ENCODE assay signal across 14 cellular contexts in the genomic region with DNA sequence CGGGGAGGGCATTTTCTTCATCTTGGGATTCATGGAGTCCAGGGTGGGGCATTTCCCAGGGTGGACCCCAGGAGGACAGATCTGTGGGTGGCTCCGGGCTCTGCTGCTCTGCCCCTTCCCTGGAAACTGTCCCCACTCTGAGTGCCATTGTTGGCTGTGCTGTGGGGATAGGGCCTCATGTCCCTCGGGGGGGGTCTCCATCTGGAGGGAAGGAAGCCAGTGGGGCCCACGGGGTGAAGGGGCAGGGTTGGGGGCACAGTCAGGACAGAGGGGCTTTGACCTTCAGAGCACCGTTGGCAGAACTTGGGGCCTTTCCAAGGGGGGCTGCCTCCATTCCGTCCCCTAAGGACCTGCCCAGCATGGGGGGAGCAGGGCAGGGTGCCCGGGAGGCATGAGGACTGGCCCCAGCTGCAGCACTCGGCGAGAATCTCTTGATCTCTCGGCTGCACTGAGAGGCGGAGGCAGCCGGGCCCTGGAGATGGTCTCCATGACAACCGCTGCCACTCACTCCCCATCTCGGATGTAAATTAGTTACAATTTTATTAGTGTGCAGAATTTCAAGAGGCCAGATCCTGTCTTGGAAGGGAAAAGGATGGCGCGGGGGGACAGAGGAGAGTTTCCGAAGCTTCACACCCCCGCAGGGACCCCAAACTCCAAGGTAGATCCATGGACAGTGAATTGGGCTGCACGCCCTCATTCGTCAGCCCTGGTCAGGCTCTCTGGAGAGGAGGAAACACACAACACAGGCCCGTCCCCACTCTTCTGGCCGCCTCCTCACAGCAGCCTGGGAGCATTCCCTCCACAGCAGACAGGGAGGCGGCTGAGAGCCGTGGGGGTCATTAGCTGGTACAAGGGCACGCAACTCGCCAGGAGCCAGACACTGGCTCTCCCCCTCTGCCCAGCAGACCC.
A peak's percentile ranks its signal among the peaks of the same experiment; 100 is the strongest.
DNase-seq lines count a peak whose midpoint lies in the region; FAIRE-seq and TF ChIP-seq lines count a peak whose summit lies in the region.
"Had no signal": no experiment of that assay in that cellular context is flagged by ENCODE, and none has a peak within 500 bp of the region (broad histone marks: within the 10 kb centered on the region; RNA-seq: fewer than 3 reads in every experiment).

No MANE protein-coding gene starts in this region.

- H3K27ac ChIP-seq in A673 (ENCODE audit: low read depth, low read length, poor library complexity, severe bottlenecking) (no peak overlapping the region), brain microvascular endothelial cell (no peak overlapping the region)
- H3K27ac ChIP-seq: tibial artery had no signal

- intact Hi-C loops in A673 (cut with micrococcal nuclease; ENCODE audit: unreplicated experiment) = no loop called here

- no TSS peak for BruUV-seq in A673 (replicated peaks; lab: Mats Ljungman, UMichigan)

- TF ChIP-seq CTCF in A673 (conservative IDR thresholded peaks at IDR 0.05; ENCODE audit: low read depth, low read length) (no peak), brain microvascular endothelial cell (IDR thresholded peaks at IDR 0.05; ENCODE audit: low read depth, low read length, missing control alignments) (no peak)

- H3K27me3 ChIP-seq in A673 (replicated peaks; ENCODE audit: insufficient read depth, low read depth, low read length, poor library complexity) = no peaks in the 10 kb centered on the region
- H3K27me3 ChIP-seq in brain microvascular endothelial cell (replicated peaks) = peaks cover 3% of the 10 kb centered on the region
- H3K27me3 ChIP-seq: tibial artery had no signal

- peak; percentile 40 for DNase-seq in A673 (ENCODE audit: low spot score)
- peak; percentile 87 for DNase-seq in DMS79 treated with DMSO at 0.1 percent for 48 hours (lab: John Stamatoyannopoulos, UW)
- DNase-seq in NCI-H526 (lab: John Stamatoyannopoulos, UW) = peak; percentile 58 to 68
- DNase-seq in left kidney (ENCODE audit: low read depth, low spot score) = peak; percentile 82
- no peak for DNase-seq in stimulated activated CD4-positive, alpha-beta T cell treated with anti-CD3 and anti-CD28 coated beads, Interleukin-2, amount 100 ng/mL, for 24 hours
- no peak for DNase-seq in MV-4-11 (lab: John Stamatoyannopoulos, UW)
- no peak for DNase-seq in brain microvascular endothelial cell
- no peak for DNase-seq in urothelium cell line (ENCODE audit: low spot score)
- DNase-seq: activated CD8-positive, alpha-beta memory T cell treated with anti-CD3 and anti-CD28 coated beads for 24 hours; AML-193; mucosa of descending colon had no signal

- CTCF ChIA-PET in A673 (lab: Charles Lee) = no interaction called here

- POLR2A ChIA-PET in A673 (lab: Charles Lee; ENCODE audit: low non-redundant PET) = no interaction called here

- in situ Hi-C loops in brain microvascular endothelial cell (cut with HindIII; ENCODE audit: low pct_ligation_motif_present, low sequenced_read_pairs) = no loop called here

- H3K4me1 ChIP-seq in A673 (ENCODE audit: insufficient read depth, low read length, poor library complexity, severe bottlenecking) = peaks cover 3% of the 10 kb centered on the region
- H3K4me1 ChIP-seq: tibial artery had no signal

- no peaks in the 10 kb centered on the region for H3K36me3 ChIP-seq in A673 (ENCODE audit: insufficient read depth, low read length, poor library complexity, severe bottlenecking)
- no peaks in the 10 kb centered on the region for H3K36me3 ChIP-seq in brain microvascular endothelial cell (replicated peaks)
- H3K36me3 ChIP-seq: tibial artery had no signal

- no peaks in the 10 kb centered on the region for H3K9me3 ChIP-seq in A673 (ENCODE audit: low read depth, low read length, poor library complexity, severe bottlenecking)
- H3K9me3 ChIP-seq: mucosa of descending colon, tibial artery had no signal

- no peak overlapping the region for H3K4me3 ChIP-seq in A673 (ENCODE audit: low read depth, low read length, poor library complexity, severe bottlenecking)
- no peak overlapping the region for H3K4me3 ChIP-seq in brain microvascular endothelial cell (ENCODE audit: low read depth, low read length)
- H3K4me3 ChIP-seq: mucosa of descending colon, tibial artery had no signal

- no peak for FAIRE-seq in urothelium cell line (lab: Jason Lieb, UNC)
- FAIRE-seq: endothelial cell of umbilical vein, GM12891 had no signal

Comparison
In these comparisons a context has a peak if more than half of its experiments do, and no peak if none do; other contexts are left out.
1. DNase-seq: peak in A673 (single experiment), DMS79 treated with DMSO at 0.1 percent for 48 hours (single experiment), NCI-H526 (2 of 2) and left kidney (single experiment); none in stimulated activated CD4-positive, alpha-beta T cell treated with anti-CD3 and anti-CD28 coated beads, Interleukin-2, amount 100 ng/mL, for 24 hours (0 of 2), MV-4-11 (single experiment), brain microvascular endothelial cell (single experiment) and urothelium cell line (single experiment).